1 cellular context compared by ENCODE assay signal in genomic region chrX:150599226-150599625, GRCh38.
TF ChIP-seq lines count a peak whose summit lies in the region.

No MANE protein-coding gene starts in this region.

TF ChIP-seq in H1, 55 proteins besides CTCF, POLR2A, EP300 and RAD21 (continued from another document):
- TF ChIP-seq RBBP5 (IDR thresholded peaks at IDR 0.05; ENCODE audit: borderline replicate concordance, low read depth, low read length) (no peak), RFX5 (IDR thresholded peaks at IDR 0.05; ENCODE audit: borderline replicate concordance, low read depth, low read length) (no peak), TAF1 (IDR thresholded peaks at IDR 0.05; ENCODE audit: low read depth, low read length) (no peak), CREB1 (IDR thresholded peaks at IDR 0.05) (no peak)
- TF ChIP-seq, protein P1, sequence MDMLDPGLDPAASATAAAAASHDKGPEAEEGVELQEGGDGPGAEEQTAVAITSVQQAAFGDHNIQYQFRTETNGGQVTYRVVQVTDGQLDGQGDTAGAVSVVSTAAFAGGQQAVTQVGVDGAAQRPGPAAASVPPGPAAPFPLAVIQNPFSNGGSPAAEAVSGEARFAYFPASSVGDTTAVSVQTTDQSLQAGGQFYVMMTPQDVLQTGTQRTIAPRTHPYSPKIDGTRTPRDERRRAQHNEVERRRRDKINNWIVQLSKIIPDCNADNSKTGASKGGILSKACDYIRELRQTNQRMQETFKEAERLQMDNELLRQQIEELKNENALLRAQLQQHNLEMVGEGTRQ (IDR thresholded peaks at IDR 0.05; ENCODE audit: low read length): no peak
TF ChIP-seq in H1: peak in this region for 0.
